In the genomic region with DNA sequence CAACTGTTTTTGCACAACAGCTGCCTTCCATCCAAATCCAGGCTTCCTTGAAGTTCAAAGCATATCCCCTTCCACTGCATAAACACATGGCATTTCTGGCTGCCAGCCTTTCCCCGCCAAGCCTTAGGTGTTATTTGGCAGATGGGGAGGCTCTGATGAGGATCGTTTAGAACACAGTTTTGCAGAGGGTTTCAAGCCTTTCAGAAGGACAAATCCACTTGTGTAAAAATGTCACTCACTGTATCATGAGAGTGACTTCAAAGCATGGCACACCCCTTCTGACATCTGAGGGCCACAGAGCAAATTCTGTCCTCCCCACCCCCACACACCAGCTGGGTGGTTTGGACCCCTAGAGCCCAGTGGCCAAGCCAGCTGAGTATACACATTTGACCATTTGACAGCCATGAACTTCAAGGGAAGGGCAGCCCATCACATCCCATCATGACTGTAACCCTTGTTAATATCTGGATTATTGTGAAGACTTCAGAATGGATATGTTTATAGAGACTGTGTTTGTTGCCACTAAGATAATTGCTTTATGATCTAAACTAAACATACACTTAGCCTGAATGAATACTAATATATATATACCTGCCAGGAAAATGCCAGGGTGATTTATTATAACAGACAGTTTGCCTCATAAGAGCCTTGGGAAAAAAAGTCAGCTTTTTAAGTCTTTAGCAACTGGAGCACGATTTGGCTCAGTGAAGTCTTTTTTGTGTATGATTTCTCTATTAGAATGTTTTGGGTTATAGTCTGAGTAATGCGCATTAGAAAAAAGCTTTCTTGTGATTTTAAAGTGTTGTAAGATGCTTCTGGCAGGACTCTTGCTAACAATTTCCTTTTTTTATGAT, we compare ENCODE assay signal across 12 cellular contexts. TPM values are rescaled to one million over a fixed set of nuclear protein-coding genes. Genes with fewer than 3 reads are reported as not detected.
DNase-seq lines count a peak whose midpoint lies in the region; FAIRE-seq and TF ChIP-seq lines count a peak whose summit lies in the region.
"Had no signal": no experiment of that assay in that cellular context is flagged by ENCODE, and none has a peak within 500 bp of the region (broad histone marks: within the 10 kb centered on the region; RNA-seq: fewer than 3 reads in every experiment).

No MANE protein-coding gene starts in this region.

- H3K36me3 ChIP-seq in astrocyte (ENCODE audit: insufficient read depth, low read length) (peaks cover 5% of the 10 kb centered on the region), muscle layer of colon (ENCODE audit: insufficient read depth, low read length) (no peaks in the 10 kb centered on the region)
- H3K36me3 ChIP-seq: BE2C had no signal

- no peak for FAIRE-seq in astrocyte (lab: Jason Lieb, UNC)

- H3K27ac Mint-ChIP-seq in astrocyte (ENCODE audit: unreplicated experiment) = no peak overlapping the region

- no peak overlapping the region for H2AFZ ChIP-seq in astrocyte (ENCODE audit: low read depth, low read length)

- H3K9ac ChIP-seq in astrocyte (ENCODE audit: low read length) = no peak overlapping the region
- H3K9ac ChIP-seq in muscle layer of colon (ENCODE audit: low read length) = no peak overlapping the region

- no peak overlapping the region for H3K4me3 ChIP-seq in AG10803 (ENCODE audit: low read length)
- no peak overlapping the region for H3K4me3 ChIP-seq in astrocyte (ENCODE audit: insufficient read depth, low read depth, low read length)
- H3K4me3 ChIP-seq in muscle layer of colon (ENCODE audit: low read depth in 1 of 2, low read length in 2 of 2) = no peak overlapping the region
- H3K4me3 ChIP-seq: thoracic aorta had no signal

- DNase-seq in AG10803 (ENCODE audit: low read depth) (peak; percentile 74), NCI-H1105 (lab: John Stamatoyannopoulos, UW) (peak; percentile 70), astrocyte (ENCODE audit: low read depth) (peak; percentile 55), T-helper 1 cell (no peak), kidney glomerular epithelial cell (lab: John Stamatoyannopoulos, UW) (no peak)
- DNase-seq in activated CD8-positive, alpha-beta memory T cell treated with anti-CD3 and anti-CD28 coated beads for 24 hours = no peak
- DNase-seq in effector CD4-positive, alpha-beta T cell = no peak
- DNase-seq: amygdala, BE2C, GF-D8 had no signal

- no peak overlapping the region for H3K4me2 ChIP-seq in astrocyte (ENCODE audit: low read length)

- H3K4me3 Mint-ChIP-seq in astrocyte (ENCODE audit: unreplicated experiment) = no peak overlapping the region

- TF ChIP-seq CTCF in AG10803 (conservative IDR thresholded peaks at IDR 0.05; ENCODE audit: low read length) (no peak), astrocyte (IDR thresholded peaks at IDR 0.05; ENCODE audit: insufficient read depth, low read depth, low read length) (no peak)

- H3K27me3 Mint-ChIP-seq in astrocyte (ENCODE audit: low read depth, unreplicated experiment) = no peaks in the 10 kb centered on the region

- H3K4me1 ChIP-seq in astrocyte (ENCODE audit: insufficient read depth, low read length) (peaks cover 31% of the 10 kb centered on the region), muscle layer of colon (ENCODE audit: insufficient read depth, low read length) (peaks cover 55% of the 10 kb centered on the region)

- H3K9me3 ChIP-seq in astrocyte (ENCODE audit: insufficient read depth, low read depth, low read length) = no peaks in the 10 kb centered on the region
- no peaks in the 10 kb centered on the region for H3K9me3 ChIP-seq in muscle layer of colon (ENCODE audit: low read length)
- H3K9me3 ChIP-seq: BE2C, thoracic aorta had no signal

- H3K27me3 ChIP-seq in astrocyte (ENCODE audit: insufficient read depth, low read length) = no peaks in the 10 kb centered on the region
- H3K27me3 ChIP-seq in muscle layer of colon (ENCODE audit: control insufficient read depth in 1 of 2, insufficient read depth in 2 of 2, low read length in 2 of 2) = no peaks in the 10 kb centered on the region
- H3K27me3 ChIP-seq: BE2C had no signal

- H3K27ac ChIP-seq in astrocyte (ENCODE audit: low read depth, low read length) (no peak overlapping the region), muscle layer of colon (ENCODE audit: low read depth, low read length) (peak overlapping the region; percentile 35)

- H3K79me2 ChIP-seq in astrocyte (ENCODE audit: insufficient read depth, low read length) = no peaks in the 10 kb centered on the region

- no peaks in the 10 kb centered on the region for H4K20me1 ChIP-seq in astrocyte (ENCODE audit: insufficient read depth, low read length)

- H3K9me3 Mint-ChIP-seq in astrocyte (ENCODE audit: unreplicated experiment) = no peaks in the 10 kb centered on the region

- H3K36me3 Mint-ChIP-seq in astrocyte (ENCODE audit: low read depth, unreplicated experiment) = peaks cover 3% of the 10 kb centered on the region

- H3K4me1 Mint-ChIP-seq in astrocyte (ENCODE audit: low read depth, unreplicated experiment) = peaks cover 15% of the 10 kb centered on the region

RNA-seq across cellular contexts. Expression of gene FBLN1, which starts 31.9 kb away (rescaled TPM):
- 69.2 and 72.5 TPM in 2 replicates for total RNA-seq in astrocyte

Comparison
In these comparisons a context has a peak if more than half of its experiments do, and no peak if none do; other contexts are left out.
1. DNase-seq: peak in AG10803 (single experiment), NCI-H1105 (single experiment) and astrocyte (single experiment); none in T-helper 1 cell (0 of 5), activated CD8-positive, alpha-beta memory T cell treated with anti-CD3 and anti-CD28 coated beads for 24 hours (single experiment), kidney glomerular epithelial cell (single experiment) and effector CD4-positive, alpha-beta T cell (single experiment).